In the genomic region with DNA sequence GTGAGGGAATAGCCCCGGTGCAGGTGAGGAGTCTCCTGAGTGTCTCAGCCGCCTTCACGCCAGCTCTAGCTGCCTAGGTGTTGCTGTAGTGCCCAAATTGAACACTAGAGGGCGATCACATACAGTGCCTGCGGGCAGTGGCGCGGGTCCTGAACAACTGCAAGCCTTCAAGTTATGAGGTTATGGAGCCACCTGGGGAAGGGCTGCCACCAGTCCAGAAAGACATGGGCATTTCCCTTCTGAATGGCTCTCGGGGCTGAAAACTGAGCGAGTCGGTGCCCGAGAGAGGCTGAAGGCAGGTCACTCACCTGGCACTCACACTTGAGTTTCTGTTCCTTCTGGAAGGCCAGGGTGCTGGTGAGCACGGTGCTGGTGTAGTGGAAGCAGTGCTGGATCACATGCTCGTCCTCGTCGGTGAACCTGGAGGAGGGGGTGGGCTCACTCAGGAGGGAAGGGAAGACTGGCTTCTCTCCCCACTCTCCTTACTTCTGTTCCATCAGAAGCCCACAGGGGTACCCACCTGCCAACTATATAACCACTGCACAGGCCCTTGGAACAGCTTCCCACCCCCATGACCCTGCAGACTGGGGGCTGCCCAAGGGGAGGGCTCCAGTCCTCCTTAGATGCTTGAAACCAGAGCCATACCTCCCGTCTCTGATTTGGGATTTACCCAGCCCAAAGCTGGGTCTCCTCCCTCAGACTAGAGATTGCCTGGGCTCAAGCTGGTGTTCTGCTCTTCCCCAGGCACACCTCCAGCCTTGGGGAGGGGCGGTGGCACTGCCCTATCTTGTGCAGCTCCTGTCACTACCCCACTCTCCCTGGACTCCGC, we compare ENCODE assay signal across 8 cellular contexts.
DNase-seq lines count a peak whose midpoint lies in the region; ATAC-seq and TF ChIP-seq lines count a peak whose summit lies in the region.

No MANE protein-coding gene starts in this region.

- 0 out of 2 replicates have a peak, but pooled peaks cover 7% of the 10 kb centered on the region for H3F3A ChIP-seq in GM23338 (replicated peaks; ENCODE audit: low read depth)

- ATAC-seq in GM23338 (peak; percentile 55), left lobe of liver (peak; percentile 89), GM21367 (IDR thresholded peaks at IDR 0.05; ENCODE audit: unreplicated experiment) (no peak)
- ATAC-seq in central memory CD8-positive, alpha-beta T cell (replicated peaks; ENCODE audit: extremely low read depth, poor library complexity, severe bottlenecking) = peak; percentile 71

- no peaks in the 10 kb centered on the region for H3K36me3 ChIP-seq in BLaER1
- H3K36me3 ChIP-seq in GM23338 (ENCODE audit: insufficient read depth) = no peaks in the 10 kb centered on the region

- DNase-seq in GM23338 (ENCODE audit: low spot score) (peak; percentile 88), NCI-H2196 (lab: John Stamatoyannopoulos, UW; ENCODE audit: unreplicated experiment) (peak; percentile 79), left lobe of liver (ENCODE audit: low spot score) (peak; percentile 63)
- peak; percentile 63 for DNase-seq in activated CD4-positive, CD25-positive, alpha-beta regulatory T cell treated with anti-CD3 and anti-CD28 coated beads, Interleukin-2, amount 50 U/mL, for 72 hours
- DNase-seq in central memory CD8-positive, alpha-beta T cell (ENCODE audit: low spot score in 2 of 2) = peak; percentile 44 to 59
- DNase-seq in stimulated activated CD4-positive, alpha-beta T cell treated with anti-CD3 and anti-CD28 coated beads, TNF-alpha, amount 100 ng/mL, for 48 hours (ENCODE audit: low read depth in 3 of 3) = peak; percentile 23 to 78 (median 44)

- H3K4me1 Mint-ChIP-seq in GM23338 = peaks cover 20% of the 10 kb centered on the region
- H3K4me1 Mint-ChIP-seq in central memory CD8-positive, alpha-beta T cell = peaks cover 37% of the 10 kb centered on the region

- 0 out of 2 replicates have a peak, but pooled peaks cover 5% of the 10 kb centered on the region for H3K9me2 ChIP-seq in GM23338 (ENCODE audit: insufficient read depth)

- peaks cover 64% of the 10 kb centered on the region for H3K27me3 Mint-ChIP-seq in GM23338 (ENCODE audit: insufficient read depth, low read depth, poor library complexity)
- peaks cover 19% of the 10 kb centered on the region for H3K27me3 Mint-ChIP-seq in central memory CD8-positive, alpha-beta T cell

- no peaks in the 10 kb centered on the region; the same call in 2 of the 3 replicates for H3K36me3 Mint-ChIP-seq in GM23338 (ENCODE audit: low read depth)
- peaks cover 4% of the 10 kb centered on the region for H3K36me3 Mint-ChIP-seq in central memory CD8-positive, alpha-beta T cell (ENCODE audit: insufficient read depth)

- no peaks in the 10 kb centered on the region for H3K9me3 ChIP-seq in BLaER1

- H3K4me2 ChIP-seq in BLaER1 (peak overlapping the region; percentile 74), GM23338 (no peak overlapping the region)

- no peak overlapping the region for H3K9ac ChIP-seq in BLaER1

- H3K27me3 ChIP-seq in BLaER1 (peaks cover 51% of the 10 kb centered on the region), GM23338 (ENCODE audit: insufficient read depth) (peaks cover 61% of the 10 kb centered on the region)

- no peaks in the 10 kb centered on the region for H3K79me2 ChIP-seq in GM23338 (replicated peaks; ENCODE audit: insufficient read depth)

- peak; percentile 84 to 87 for TF ChIP-seq CTCF in GM23338 (conservative IDR thresholded peaks at IDR 0.05; ENCODE audit: low read depth in 2 of 2)

- H2AFZ ChIP-seq in GM23338 = no peak overlapping the region

- H3K4me3 Mint-ChIP-seq in GM23338 = peak overlapping the region; percentile 46; the same call in 1 of the 3 replicates
- peak overlapping the region; percentile 81 for H3K4me3 Mint-ChIP-seq in central memory CD8-positive, alpha-beta T cell

- no peak overlapping the region for H3K27ac Mint-ChIP-seq in GM23338
- H3K27ac Mint-ChIP-seq in central memory CD8-positive, alpha-beta T cell (ENCODE audit: low read depth) = no peak overlapping the region

- H4K20me1 ChIP-seq in BLaER1 (peaks cover 21% of the 10 kb centered on the region; the same call in 1 of the 2 replicates), GM23338 (replicated peaks; ENCODE audit: insufficient read depth) (no peaks in the 10 kb centered on the region)

- peaks cover 2% of the 10 kb centered on the region; the same call in 1 of the 3 replicates for H3K9me3 Mint-ChIP-seq in GM23338
- no peaks in the 10 kb centered on the region for H3K9me3 Mint-ChIP-seq in central memory CD8-positive, alpha-beta T cell

- H3K4me1 ChIP-seq in BLaER1 (peaks cover 45% of the 10 kb centered on the region), GM23338 (ENCODE audit: insufficient read depth) (peaks cover 12% of the 10 kb centered on the region)

- H3K4me3 ChIP-seq in BLaER1 = no peak overlapping the region
- no peak overlapping the region for H3K4me3 ChIP-seq in GM23338

- no peak overlapping the region for H3K27ac ChIP-seq in BLaER1
- no peak overlapping the region for H3K27ac ChIP-seq in GM23338 (ENCODE audit: low read depth)

TF ChIP-seq in GM23338, 12 proteins besides CTCF, POLR2A, EP300 and RAD21:
- TF ChIP-seq ZNF114 (CRISPR knock-in tag; IDR thresholded peaks at IDR 0.05) (no peak), STAT1 (IDR thresholded peaks at IDR 0.05; ENCODE audit: unreplicated experiment) (no peak), EZH2 (IDR thresholded peaks at IDR 0.05; ENCODE audit: low read depth, unreplicated experiment) (no peak), ZNF331 (CRISPR knock-in tag; IDR thresholded peaks at IDR 0.05; ENCODE audit: low read depth) (no peak)
